ENCODE assay signal across 1 cellular context in genomic region chr20:32368930-32369329, GRCh38.
TF ChIP-seq lines count a peak whose summit lies in the region.

No MANE protein-coding gene starts in this region.

TF ChIP-seq in WTC11, 78 proteins besides CTCF, POLR2A, EP300 and RAD21 (continued from another document):
- TF ChIP-seq, protein P1, sequence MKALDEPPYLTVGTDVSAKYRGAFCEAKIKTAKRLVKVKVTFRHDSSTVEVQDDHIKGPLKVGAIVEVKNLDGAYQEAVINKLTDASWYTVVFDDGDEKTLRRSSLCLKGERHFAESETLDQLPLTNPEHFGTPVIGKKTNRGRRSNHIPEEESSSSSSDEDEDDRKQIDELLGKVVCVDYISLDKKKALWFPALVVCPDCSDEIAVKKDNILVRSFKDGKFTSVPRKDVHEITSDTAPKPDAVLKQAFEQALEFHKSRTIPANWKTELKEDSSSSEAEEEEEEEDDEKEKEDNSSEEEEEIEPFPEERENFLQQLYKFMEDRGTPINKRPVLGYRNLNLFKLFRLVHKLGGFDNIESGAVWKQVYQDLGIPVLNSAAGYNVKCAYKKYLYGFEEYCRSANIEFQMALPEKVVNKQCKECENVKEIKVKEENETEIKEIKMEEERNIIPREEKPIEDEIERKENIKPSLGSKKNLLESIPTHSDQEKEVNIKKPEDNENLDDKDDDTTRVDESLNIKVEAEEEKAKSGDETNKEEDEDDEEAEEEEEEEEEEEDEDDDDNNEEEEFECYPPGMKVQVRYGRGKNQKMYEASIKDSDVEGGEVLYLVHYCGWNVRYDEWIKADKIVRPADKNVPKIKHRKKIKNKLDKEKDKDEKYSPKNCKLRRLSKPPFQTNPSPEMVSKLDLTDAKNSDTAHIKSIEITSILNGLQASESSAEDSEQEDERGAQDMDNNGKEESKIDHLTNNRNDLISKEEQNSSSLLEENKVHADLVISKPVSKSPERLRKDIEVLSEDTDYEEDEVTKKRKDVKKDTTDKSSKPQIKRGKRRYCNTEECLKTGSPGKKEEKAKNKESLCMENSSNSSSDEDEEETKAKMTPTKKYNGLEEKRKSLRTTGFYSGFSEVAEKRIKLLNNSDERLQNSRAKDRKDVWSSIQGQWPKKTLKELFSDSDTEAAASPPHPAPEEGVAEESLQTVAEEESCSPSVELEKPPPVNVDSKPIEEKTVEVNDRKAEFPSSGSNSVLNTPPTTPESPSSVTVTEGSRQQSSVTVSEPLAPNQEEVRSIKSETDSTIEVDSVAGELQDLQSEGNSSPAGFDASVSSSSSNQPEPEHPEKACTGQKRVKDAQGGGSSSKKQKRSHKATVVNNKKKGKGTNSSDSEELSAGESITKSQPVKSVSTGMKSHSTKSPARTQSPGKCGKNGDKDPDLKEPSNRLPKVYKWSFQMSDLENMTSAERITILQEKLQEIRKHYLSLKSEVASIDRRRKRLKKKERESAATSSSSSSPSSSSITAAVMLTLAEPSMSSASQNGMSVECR (CRISPR knock-in tag; IDR thresholded peaks at IDR 0.05; ENCODE audit: borderline replicate concordance), result no peak
- TF ChIP-seq, protein P2, sequence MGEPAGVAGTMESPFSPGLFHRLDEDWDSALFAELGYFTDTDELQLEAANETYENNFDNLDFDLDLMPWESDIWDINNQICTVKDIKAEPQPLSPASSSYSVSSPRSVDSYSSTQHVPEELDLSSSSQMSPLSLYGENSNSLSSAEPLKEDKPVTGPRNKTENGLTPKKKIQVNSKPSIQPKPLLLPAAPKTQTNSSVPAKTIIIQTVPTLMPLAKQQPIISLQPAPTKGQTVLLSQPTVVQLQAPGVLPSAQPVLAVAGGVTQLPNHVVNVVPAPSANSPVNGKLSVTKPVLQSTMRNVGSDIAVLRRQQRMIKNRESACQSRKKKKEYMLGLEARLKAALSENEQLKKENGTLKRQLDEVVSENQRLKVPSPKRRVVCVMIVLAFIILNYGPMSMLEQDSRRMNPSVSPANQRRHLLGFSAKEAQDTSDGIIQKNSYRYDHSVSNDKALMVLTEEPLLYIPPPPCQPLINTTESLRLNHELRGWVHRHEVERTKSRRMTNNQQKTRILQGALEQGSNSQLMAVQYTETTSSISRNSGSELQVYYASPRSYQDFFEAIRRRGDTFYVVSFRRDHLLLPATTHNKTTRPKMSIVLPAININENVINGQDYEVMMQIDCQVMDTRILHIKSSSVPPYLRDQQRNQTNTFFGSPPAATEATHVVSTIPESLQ (CRISPR knock-in tag; IDR thresholded peaks at IDR 0.05), result no peak
- TF ChIP-seq ZNF263 (CRISPR knock-in tag; IDR thresholded peaks at IDR 0.05; ENCODE audit: low read depth), result no peak
- TF ChIP-seq RORB (CRISPR knock-in tag; IDR thresholded peaks at IDR 0.05), result no peak
- no peak for TF ChIP-seq MYBL2 (CRISPR knock-in tag; IDR thresholded peaks at IDR 0.05)
- no peak for TF ChIP-seq ZSCAN18 (CRISPR knock-in tag; IDR thresholded peaks at IDR 0.05)
- TF ChIP-seq FOXK1 (CRISPR knock-in tag; IDR thresholded peaks at IDR 0.05), result no peak
- TF ChIP-seq ZNF671 (CRISPR knock-in tag; IDR thresholded peaks at IDR 0.05), result no peak
- TF ChIP-seq ERG (CRISPR knock-in tag; IDR thresholded peaks at IDR 0.05), result no peak
- TF ChIP-seq CBFB (CRISPR knock-in tag; IDR thresholded peaks at IDR 0.05; ENCODE audit: low read depth), result no peak
- no peak for TF ChIP-seq SMAD4 (CRISPR knock-in tag; IDR thresholded peaks at IDR 0.05)
- TF ChIP-seq, protein P3, sequence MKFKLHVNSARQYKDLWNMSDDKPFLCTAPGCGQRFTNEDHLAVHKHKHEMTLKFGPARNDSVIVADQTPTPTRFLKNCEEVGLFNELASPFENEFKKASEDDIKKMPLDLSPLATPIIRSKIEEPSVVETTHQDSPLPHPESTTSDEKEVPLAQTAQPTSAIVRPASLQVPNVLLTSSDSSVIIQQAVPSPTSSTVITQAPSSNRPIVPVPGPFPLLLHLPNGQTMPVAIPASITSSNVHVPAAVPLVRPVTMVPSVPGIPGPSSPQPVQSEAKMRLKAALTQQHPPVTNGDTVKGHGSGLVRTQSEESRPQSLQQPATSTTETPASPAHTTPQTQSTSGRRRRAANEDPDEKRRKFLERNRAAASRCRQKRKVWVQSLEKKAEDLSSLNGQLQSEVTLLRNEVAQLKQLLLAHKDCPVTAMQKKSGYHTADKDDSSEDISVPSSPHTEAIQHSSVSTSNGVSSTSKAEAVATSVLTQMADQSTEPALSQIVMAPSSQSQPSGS (CRISPR knock-in tag; IDR thresholded peaks at IDR 0.05; ENCODE audit: borderline replicate concordance, low read depth), result no peak
- no peak for TF ChIP-seq NFATC4 (CRISPR knock-in tag; IDR thresholded peaks at IDR 0.05)
